8 cellular contexts compared by ENCODE assay signal in the genomic region with DNA sequence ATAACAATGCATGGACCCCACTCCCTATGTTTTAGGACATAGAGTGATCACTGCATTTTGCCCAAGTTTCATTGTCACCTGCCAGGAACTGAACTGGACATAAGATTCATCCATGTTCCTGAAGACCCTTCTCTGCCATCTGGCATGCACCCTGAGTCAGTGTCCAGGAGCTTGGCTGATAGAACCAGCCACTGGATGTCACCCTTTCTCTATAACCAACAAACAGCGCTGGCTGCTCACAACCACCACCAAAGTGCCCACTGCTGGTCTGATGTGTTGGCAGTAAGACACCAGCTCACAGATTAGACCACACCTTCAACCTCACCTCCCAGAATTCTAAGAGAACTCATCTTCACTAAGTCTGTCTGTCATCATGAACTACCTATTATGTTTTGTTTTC.
A peak's percentile ranks its signal among the peaks of the same experiment; 100 is the strongest.
DNase-seq lines count a peak whose midpoint lies in the region; ATAC-seq, FAIRE-seq and TF ChIP-seq lines count a peak whose summit lies in the region.

No MANE protein-coding gene starts in this region.

- BruUV-seq in A673 (replicated peaks; lab: Mats Ljungman, UMichigan), result no TSS peak

- H3K36me3 Mint-ChIP-seq in chondrocyte (ENCODE audit: low read depth), result peaks cover 4% of the 10 kb centered on the region
- no peaks in the 10 kb centered on the region for H3K36me3 Mint-ChIP-seq in activated T-helper 2 cell treated with anti-CD3 and anti-CD28 coated beads, Interferon-gamma antibody, Interleukin-2, Interleukin-4, amounts not matched to agents 10 μg/mL and 5 μg/mL and 100 μg/mL, durations not matched to agents 14 hours and 24 hours and 36 hours (ENCODE audit: low read depth)
- H3K36me3 Mint-ChIP-seq in activated naive CD4-positive, alpha-beta T cell treated with anti-CD3 and anti-CD28 coated beads, Interleukin-2, amount 10 ng/mL, durations not matched to agents 7 days and 5 days, result no peaks in the 10 kb centered on the region

- H3K27me3 Mint-ChIP-seq in chondrocyte (ENCODE audit: low read depth), result peaks cover 58% of the 10 kb centered on the region
- H3K27me3 Mint-ChIP-seq in activated T-helper 2 cell treated with anti-CD3 and anti-CD28 coated beads, Interferon-gamma antibody, Interleukin-2, Interleukin-4, amounts not matched to agents 10 μg/mL and 5 μg/mL and 100 μg/mL, durations not matched to agents 14 hours and 24 hours and 36 hours (ENCODE audit: low read depth), result no peaks in the 10 kb centered on the region
- H3K27me3 Mint-ChIP-seq in activated naive CD4-positive, alpha-beta T cell treated with anti-CD3 and anti-CD28 coated beads, Interleukin-2, amount 10 ng/mL, durations not matched to agents 7 days and 5 days, result no peaks in the 10 kb centered on the region

- H3K9me3 Mint-ChIP-seq in chondrocyte (ENCODE audit: low read depth), result no peaks in the 10 kb centered on the region
- H3K9me3 Mint-ChIP-seq in activated T-helper 2 cell treated with anti-CD3 and anti-CD28 coated beads, Interferon-gamma antibody, Interleukin-2, Interleukin-4, amounts not matched to agents 10 μg/mL and 5 μg/mL and 100 μg/mL, durations not matched to agents 14 hours and 24 hours and 36 hours, result no peaks in the 10 kb centered on the region
- no peaks in the 10 kb centered on the region for H3K9me3 Mint-ChIP-seq in activated naive CD4-positive, alpha-beta T cell treated with anti-CD3 and anti-CD28 coated beads, Interleukin-2, amount 10 ng/mL, durations not matched to agents 7 days and 5 days

- intact Hi-C loops in A673 (cut with micrococcal nuclease; ENCODE audit: unreplicated experiment), result loop anchor here (2.0 to 10.0 kb wide), 3 partner anchors 131 to 769 kb away; no protein-coding TSS in a partner anchor
- intact Hi-C loops in activated T-helper 2 cell treated with anti-CD3 and anti-CD28 coated beads, Interferon-gamma antibody, Interleukin-2, Interleukin-4, amounts not matched to agents 10 μg/mL and 5 μg/mL and 100 μg/mL, durations not matched to agents 14 hours and 24 hours and 36 hours (cut with micrococcal nuclease), result no loop called here

- FAIRE-seq in H54 (lab: Jason Lieb, UNC), result peak; percentile 97

- TF ChIP-seq CTCF in A673 (conservative IDR thresholded peaks at IDR 0.05; ENCODE audit: low read depth, low read length), result peak; percentile 51
- TF ChIP-seq CTCF in chondrocyte (IDR thresholded peaks at IDR 0.05), result peak; percentile 77

- H3K27ac Mint-ChIP-seq in chondrocyte (ENCODE audit: unreplicated experiment), result no peak overlapping the region
- H3K27ac Mint-ChIP-seq in activated T-helper 2 cell treated with anti-CD3 and anti-CD28 coated beads, Interferon-gamma antibody, Interleukin-2, Interleukin-4, amounts not matched to agents 10 μg/mL and 5 μg/mL and 100 μg/mL, durations not matched to agents 14 hours and 24 hours and 36 hours, result no peak overlapping the region
- no peak overlapping the region for H3K27ac Mint-ChIP-seq in activated naive CD4-positive, alpha-beta T cell treated with anti-CD3 and anti-CD28 coated beads, Interleukin-2, amount 10 ng/mL, durations not matched to agents 7 days and 5 days

- ATAC-seq in GM18519 (IDR thresholded peaks at IDR 0.05; ENCODE audit: low FRiP score, unreplicated experiment), result no peak

- H3K4me3 ChIP-seq in A673 (ENCODE audit: low read depth, low read length, poor library complexity, severe bottlenecking), result no peak overlapping the region

- peak; percentile 58 for DNase-seq in A673 (ENCODE audit: low spot score)
- peak; percentile 40 for DNase-seq in H54 (ENCODE audit: insufficient read length, low spot score)
- peak; percentile 6 for DNase-seq in NCI-H2227 treated with DMSO at 0.1 percent for 48 hours (lab: John Stamatoyannopoulos, UW)
- DNase-seq in chondrocyte (ENCODE audit: low spot score), result no peak
- DNase-seq in non-pigmented ciliary epithelial cell (ENCODE audit: low read depth), result peak; percentile 14
- no peak for DNase-seq in activated T-helper 2 cell treated with anti-CD3 and anti-CD28 coated beads, Interferon-gamma antibody, Interleukin-2, Interleukin-4, amounts not matched to agents 10 μg/mL and 5 μg/mL and 100 μg/mL, durations not matched to agents 14 hours and 24 hours and 36 hours (ENCODE audit: low spot score)
- DNase-seq in activated naive CD4-positive, alpha-beta T cell treated with anti-CD3 and anti-CD28 coated beads, Interleukin-2, amount 10 ng/mL, durations not matched to agents 7 days and 5 days, result no peak

- CTCF ChIA-PET in A673 (lab: Charles Lee), result interaction anchor here (0.5 to 1.1 kb wide), 4 partner anchors 134 to 770 kb away, joined by 3 to 5 read pairs (median 4); no protein-coding TSS in a partner anchor
- CTCF ChIA-PET in activated naive CD4-positive, alpha-beta T cell treated with anti-CD3 and anti-CD28 coated beads, Interleukin-2, amount 10 ng/mL, durations not matched to agents 7 days and 5 days (lab: Charles Lee), result no interaction called here

- no peaks in the 10 kb centered on the region for H3K9me3 ChIP-seq in A673 (ENCODE audit: low read depth, low read length, poor library complexity, severe bottlenecking)

- H3K27me3 ChIP-seq in A673 (replicated peaks; ENCODE audit: insufficient read depth, low read depth, low read length, poor library complexity), result no peaks in the 10 kb centered on the region

- no peak for TF ChIP-seq POLR2A in H54 (IDR thresholded peaks at IDR 0.05; ENCODE audit: low read depth, low read length)

- no peaks in the 10 kb centered on the region for H3K4me1 Mint-ChIP-seq in chondrocyte (ENCODE audit: low read depth)
- H3K4me1 Mint-ChIP-seq in activated T-helper 2 cell treated with anti-CD3 and anti-CD28 coated beads, Interferon-gamma antibody, Interleukin-2, Interleukin-4, amounts not matched to agents 10 μg/mL and 5 μg/mL and 100 μg/mL, durations not matched to agents 14 hours and 24 hours and 36 hours (ENCODE audit: low read depth), result no peaks in the 10 kb centered on the region
- no peaks in the 10 kb centered on the region for H3K4me1 Mint-ChIP-seq in activated naive CD4-positive, alpha-beta T cell treated with anti-CD3 and anti-CD28 coated beads, Interleukin-2, amount 10 ng/mL, durations not matched to agents 7 days and 5 days

- no peaks in the 10 kb centered on the region for H3K4me1 ChIP-seq in A673 (ENCODE audit: insufficient read depth, low read length, poor library complexity, severe bottlenecking)

- no peaks in the 10 kb centered on the region for H3K36me3 ChIP-seq in A673 (ENCODE audit: insufficient read depth, low read length, poor library complexity, severe bottlenecking)

- H3K27ac ChIP-seq in A673 (ENCODE audit: low read depth, low read length, poor library complexity, severe bottlenecking), result no peak overlapping the region

- no peak overlapping the region for H3K4me3 Mint-ChIP-seq in chondrocyte (ENCODE audit: unreplicated experiment)
- H3K4me3 Mint-ChIP-seq in activated T-helper 2 cell treated with anti-CD3 and anti-CD28 coated beads, Interferon-gamma antibody, Interleukin-2, Interleukin-4, amounts not matched to agents 10 μg/mL and 5 μg/mL and 100 μg/mL, durations not matched to agents 14 hours and 24 hours and 36 hours (ENCODE audit: low read depth), result no peak overlapping the region
- H3K4me3 Mint-ChIP-seq in activated naive CD4-positive, alpha-beta T cell treated with anti-CD3 and anti-CD28 coated beads, Interleukin-2, amount 10 ng/mL, durations not matched to agents 7 days and 5 days, result no peak overlapping the region

- POLR2A ChIA-PET in A673 (lab: Charles Lee; ENCODE audit: low non-redundant PET), result no interaction called here

Comparison
In these comparisons a context has a peak if more than half of its experiments do, and no peak if none do; other contexts are left out.
1. DNase-seq: peak in A673 (single experiment), H54 (single experiment), NCI-H2227 treated with DMSO at 0.1 percent for 48 hours (single experiment) and non-pigmented ciliary epithelial cell (single experiment); none in chondrocyte (single experiment), activated T-helper 2 cell treated with anti-CD3 and anti-CD28 coated beads, Interferon-gamma antibody, Interleukin-2, Interleukin-4, amounts not matched to agents 10 μg/mL and 5 μg/mL and 100 μg/mL, durations not matched to agents 14 hours and 24 hours and 36 hours (single experiment) and activated naive CD4-positive, alpha-beta T cell treated with anti-CD3 and anti-CD28 coated beads, Interleukin-2, amount 10 ng/mL, durations not matched to agents 7 days and 5 days (single experiment).